In the genomic region with DNA sequence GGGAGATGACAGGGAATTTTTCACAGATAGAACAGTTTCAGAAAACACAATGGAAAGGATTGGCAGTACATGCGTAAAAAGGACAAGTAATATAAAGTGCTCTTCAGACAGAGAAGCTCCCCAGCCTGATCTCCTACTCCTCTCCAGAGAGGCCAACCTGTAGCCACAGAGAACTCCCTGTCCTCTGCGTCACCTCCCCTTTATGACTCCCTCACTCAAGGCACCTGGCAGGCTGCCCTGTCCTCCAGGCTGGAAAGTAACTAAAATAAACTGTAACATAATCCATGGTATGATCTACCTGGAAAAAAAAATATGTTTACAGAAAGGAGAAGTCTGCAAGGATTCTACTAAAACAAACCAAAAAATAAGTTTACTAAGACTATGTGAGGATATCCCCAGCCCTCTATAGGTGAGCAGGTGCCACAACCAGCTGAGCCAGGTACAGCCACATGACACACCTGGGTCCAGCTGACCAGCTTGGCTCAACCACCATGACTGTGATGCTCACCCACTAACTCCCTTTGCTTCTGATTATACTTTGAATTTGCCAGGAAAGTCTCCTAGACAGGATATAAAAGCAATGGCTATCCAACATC, we compare ENCODE assay signal across 13 cellular contexts. TPM values are rescaled to one million over a fixed set of nuclear protein-coding genes. Genes with fewer than 3 reads are reported as not detected.
DNase-seq lines count a peak whose midpoint lies in the region; ATAC-seq, FAIRE-seq and TF ChIP-seq lines count a peak whose summit lies in the region.
"Had no signal": no experiment of that assay in that cellular context is flagged by ENCODE, and none has a peak within 500 bp of the region (broad histone marks: within the 10 kb centered on the region; RNA-seq: fewer than 3 reads in every experiment).

No MANE protein-coding gene starts in this region.

- peaks cover 0 to 11% (median 0%) of the 10 kb centered on the region in 3 donors for H3K36me3 ChIP-seq in Peyer's patch
- peaks cover 15% of the 10 kb centered on the region for H3K36me3 ChIP-seq in left ventricle myocardium inferior
- no peaks in the 10 kb centered on the region for H3K36me3 ChIP-seq in small intestine (ENCODE audit: control insufficient read depth in 2 of 2, insufficient read depth in 2 of 2, low read length in 2 of 2)

- DNase-seq in M059J (ENCODE audit: low read depth) (peak; percentile 98), Peyer's patch (peak in 2 of 3 donors; percentile 87 to 92), left ventricle myocardium inferior (peak; percentile 63), small intestine (peak; percentile 94), T-helper 9 cell (no peak), GM13976 (ENCODE audit: low spot score) (no peak), G401 (ENCODE audit: low spot score) (no peak)
- DNase-seq: activated T-cell treated with anti-CD3 and anti-CD28 coated beads, Interleukin-2, amount 50 U/mL, for 24 hours; cortex of kidney; stimulated activated naive CD8-positive, alpha-beta T cell treated with anti-CD3 and anti-CD28 coated beads, Interleukin-15, amount 100 ng/mL, for 72 hours had no signal

- in situ Hi-C loops in GM13976 (cut with MboI; ENCODE audit: low sequenced_read_pairs, unreplicated experiment) (no loop called here), G401 (cut with HindIII; ENCODE audit: low sequenced_read_pairs) (no loop called here)

- no peak overlapping the region for H3K4me3 ChIP-seq in Peyer's patch
- H3K4me3 ChIP-seq in left ventricle myocardium inferior, result no peak overlapping the region
- H3K4me3 ChIP-seq in small intestine (ENCODE audit: low read depth in 1 of 2, low read length in 2 of 2), result no peak overlapping the region
- H3K4me3 ChIP-seq: K562 had no signal

- peak in 1 of 2 donors; percentile 37 for TF ChIP-seq POLR2A in Peyer's patch (IDR thresholded peaks at IDR 0.05)

- no peak for FAIRE-seq in small intestine (lab: Jason Lieb, UNC)
- FAIRE-seq: K562 had no signal

- no peak for ATAC-seq in HG02588 (IDR thresholded peaks at IDR 0.05; ENCODE audit: unreplicated experiment)
- ATAC-seq: K562; stimulated activated naive CD8-positive, alpha-beta T cell treated with anti-CD3 and anti-CD28 coated beads, Interleukin-15, amount 100 ng/mL, for 72 hours had no signal

- peaks cover 0 to 14% (median 0%) of the 10 kb centered on the region in 4 donors for H3K4me1 ChIP-seq in Peyer's patch
- H3K4me1 ChIP-seq in left ventricle myocardium inferior, result peaks cover 41% of the 10 kb centered on the region
- peaks cover 2 to 16% of the 10 kb centered on the region in 2 donors for H3K4me1 ChIP-seq in small intestine (ENCODE audit: control insufficient read depth in 2 of 2, insufficient read depth in 1 of 2, low read depth in 1 of 2, low read length in 1 of 2)

- intact Hi-C loops in left ventricle myocardium inferior (cut with micrococcal nuclease), result no loop called here

- H3K27me3 ChIP-seq in Peyer's patch (no peaks in the 10 kb centered on the region), left ventricle myocardium inferior (ENCODE audit: low read depth) (no peaks in the 10 kb centered on the region), small intestine (ENCODE audit: control insufficient read depth in 2 of 2, insufficient read depth in 2 of 2, low read length in 2 of 2) (no peaks in the 10 kb centered on the region)

- WGBS in small intestine, 3 donors, result 16 to 68% (median 45%) methylated on average over 2 of the region's 2 CpGs

- no peaks in the 10 kb centered on the region for H3K9me3 ChIP-seq in Peyer's patch
- H3K9me3 ChIP-seq in left ventricle myocardium inferior (replicated peaks), result peaks cover 8% of the 10 kb centered on the region
- no peaks in the 10 kb centered on the region for H3K9me3 ChIP-seq in small intestine (ENCODE audit: control insufficient read depth, low read depth)

- TF ChIP-seq CTCF in Peyer's patch (IDR thresholded peaks at IDR 0.05) (peak in 3 of 6 experiments; percentile 46 to 57 (median 53)), left ventricle myocardium inferior (IDR thresholded peaks at IDR 0.05; ENCODE audit: borderline replicate concordance) (no peak), GM13976 (IDR thresholded peaks at IDR 0.05; ENCODE audit: borderline replicate concordance, control extremely low read depth, extremely low read depth, insufficient read depth, missing control alignments) (no peak)

- H3K27ac ChIP-seq in Peyer's patch (peak overlapping the region in 3 of 4 donors; percentile 48 to 82 (median 76)), left ventricle myocardium inferior (replicated peaks) (peak overlapping the region; percentile 72), small intestine (ENCODE audit: low read depth in 1 of 2, low read length in 1 of 2) (peak overlapping the region; percentile 18 to 45)

RNA-seq across cellular contexts. Expression of a gene that starts 29.2 kb away (rescaled TPM):
- 26.4 and 32.3 TPM in 2 replicates for total RNA-seq in M059J (2014; rRNA removed; shearing (Covaris generic))
- total RNA-seq in Peyer's patch (10 to 100 TPM; 17.3 to 57.0 (median 45.2) TPM), left ventricle myocardium inferior (5.6 TPM)
- polyA plus RNA-seq in small intestine, result 10 to 100 TPM in 1 of 3 donors, 1 to 10 TPM in 2; 1.1 to 11.3 (median 2.5) TPM
- total RNA-seq in G401 (2014; rRNA removed; shearing (Covaris generic)), result 1.2 and 1.9 TPM in 2 replicates
- polyA plus RNA-seq: neural cell had no signal

Comparison
In these comparisons a context has a peak if more than half of its experiments do, and no peak if none do; other contexts are left out.
1. DNase-seq: peak in M059J (single experiment), Peyer's patch (2 of 3), left ventricle myocardium inferior (single experiment) and small intestine (single experiment); none in T-helper 9 cell (single experiment), GM13976 (single experiment) and G401 (single experiment).
2. Peak in every context shown above with its lines, with median percentiles within 50 percentile points of each other: H3K27ac ChIP-seq.